ENCODE assay signal across 8 cellular contexts in genomic region chr10:81806842-81807241, GRCh38.
"Had no signal": no experiment of that assay in that cellular context is flagged by ENCODE, and none has a peak within 500 bp of the region (broad histone marks: within the 10 kb centered on the region; RNA-seq: fewer than 3 reads in every experiment).

No MANE protein-coding gene starts in this region.

- FAIRE-seq: HTR-8/SVneo, K562 had no signal

- H3K4me3 ChIP-seq: K562 had no signal

- H3K27ac Mint-ChIP-seq: IgD-negative memory B cell had no signal

- H3K27me3 Mint-ChIP-seq: IgD-negative memory B cell had no signal

- H3K4me2 ChIP-seq: KMS-11 had no signal

- H3K4me1 Mint-ChIP-seq: IgD-negative memory B cell had no signal

- H3K27ac ChIP-seq: HL-60, KMS-11 had no signal

- H3K9ac ChIP-seq: KMS-11 had no signal

- DNase-seq: IMR-90, KBM-7, KG1 had no signal

- H3K4me3 Mint-ChIP-seq: IgD-negative memory B cell had no signal

- H3K36me3 Mint-ChIP-seq: IgD-negative memory B cell had no signal

- ATAC-seq: K562 had no signal
